19 cellular contexts compared by ENCODE assay signal in genomic region chr1:76337777-76338176, GRCh38.
"Had no signal": no experiment of that assay in that cellular context is flagged by ENCODE, and none has a peak within 500 bp of the region (broad histone marks: within the 10 kb centered on the region; RNA-seq: fewer than 3 reads in every experiment).

No MANE protein-coding gene starts in this region.

- FAIRE-seq: pancreas had no signal

- H3K9me3 ChIP-seq: esophagus muscularis mucosa, pancreas, prostate gland, tibial nerve, upper lobe of right lung, vagina had no signal

- H3K4me1 ChIP-seq: neural progenitor cell, pancreas, prostate gland, upper lobe of right lung, vagina had no signal

- H3K27ac ChIP-seq: epithelial cell of prostate, esophagus muscularis mucosa, gastroesophageal sphincter, neural progenitor cell, pancreas, prostate gland, spleen, tibial nerve, upper lobe of right lung, vagina had no signal

- H3K4me3 ChIP-seq: esophagus muscularis mucosa, gastroesophageal sphincter, neural progenitor cell, pancreas, prostate gland, spleen, tibial nerve, upper lobe of right lung, vagina had no signal

- ATAC-seq: effector memory CD8-positive, alpha-beta T cell; natural killer cell; stimulated activated memory B cell treated with anti-CD40 and anti-IgM and Interleukin-4, amounts not matched to agents 10 μg/mL and 1 μg/mL and 100 μg/mL, for 72 hours had no signal

- H3K27me3 ChIP-seq: esophagus muscularis mucosa, gastroesophageal sphincter, neural progenitor cell, pancreas, spleen, tibial nerve, upper lobe of right lung, vagina had no signal

- H3K4me2 ChIP-seq: neural progenitor cell had no signal

- H3K36me3 ChIP-seq: esophagus muscularis mucosa, gastroesophageal sphincter, neural progenitor cell, pancreas, prostate gland, spleen, tibial nerve, upper lobe of right lung, vagina had no signal

- DNase-seq: effector memory CD8-positive, alpha-beta T cell; glutamatergic neuron; immature natural killer cell; mammary epithelial cell; natural killer cell; spleen; stimulated activated CD4-positive, alpha-beta T cell treated with anti-CD3 and anti-CD28 coated beads, Interleukin-15, amount 100 ng/mL, for 24 hours; stimulated activated CD4-positive, alpha-beta T cell treated with anti-CD3 and anti-CD28 coated beads, Interleukin-1b, Interleukin-23, amount 100 ng/mL, for 48 hours; stimulated activated CD4-positive, alpha-beta T cell treated with anti-CD3 and anti-CD28 coated beads, Interleukin-4, amount 100 ng/mL, for 24 hours had no signal

- H2AFZ ChIP-seq: neural progenitor cell had no signal

- H3K9ac ChIP-seq: neural progenitor cell had no signal
